17 cellular contexts compared by ENCODE assay signal in the genomic region with DNA sequence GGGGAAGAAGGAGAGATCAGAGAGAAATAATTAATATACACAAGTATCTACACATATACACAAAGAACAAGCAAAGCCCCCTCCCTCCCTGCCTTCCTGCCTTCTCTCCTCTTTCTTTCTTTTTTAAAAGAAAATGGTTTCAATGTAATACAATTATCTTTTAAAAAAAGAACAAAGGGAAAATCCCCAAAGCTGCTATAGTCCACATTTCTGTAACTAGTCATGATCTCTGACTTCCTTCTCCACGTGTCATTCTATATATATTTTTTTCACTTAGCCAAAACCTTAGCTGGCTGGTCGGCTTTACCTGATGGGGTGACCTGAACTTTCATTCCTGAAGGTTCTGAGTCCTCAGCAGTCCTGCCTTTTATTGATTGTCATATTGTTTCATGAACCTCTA. TPM values are rescaled to one million over a fixed set of nuclear protein-coding genes. Genes with fewer than 3 reads are reported as not detected.
A peak's percentile ranks its signal among the peaks of the same experiment; 100 is the strongest.
DNase-seq lines count a peak whose midpoint lies in the region; ATAC-seq and TF ChIP-seq lines count a peak whose summit lies in the region.
"Had no signal": no experiment of that assay in that cellular context is flagged by ENCODE, and none has a peak within 500 bp of the region (broad histone marks: within the 10 kb centered on the region; RNA-seq: fewer than 3 reads in every experiment).

No MANE protein-coding gene starts in this region.

- DNase-seq in Panc1 (ENCODE audit: low read depth, low spot score) (no peak), kidney tubule cell (ENCODE audit: low spot score) (peak; percentile 12), Kasumi-1 (lab: John Stamatoyannopoulos, UW) (no peak), NK-92 (lab: John Stamatoyannopoulos, UW; ENCODE audit: unreplicated experiment) (no peak), SJCRH30 (no peak)
- DNase-seq: activated CD8-positive, alpha-beta T cell treated with anti-CD3 and anti-CD28 coated beads, Interleukin-2, amount 10 ng/mL, durations not matched to agents 7 days and 5 days; Caco-2; immature natural killer cell; NCI-H524; stimulated activated CD4-positive, alpha-beta T cell treated with anti-CD3 and anti-CD28 coated beads, Interleukin-4, amount 100 ng/mL, for 1 hour; stimulated activated CD8-positive, alpha-beta memory T cell treated with anti-CD3 and anti-CD28 coated beads, Interleukin-4, amount 100 ng/mL, for 48 hours; SW 1271 had no signal

- no TSS peak for BruUV-seq in Panc1 (replicated peaks; lab: Mats Ljungman, UMichigan)

- intact Hi-C loops in Panc1 (cut with micrococcal nuclease; ENCODE audit: unreplicated experiment): no loop called here

- peaks cover 44% of the 10 kb centered on the region for H3K79me2 ChIP-seq in ACC112 (ENCODE audit: control insufficient read depth, insufficient read depth, low read length, unreplicated experiment)

- peak; percentile 52 for ATAC-seq in GM21447 (IDR thresholded peaks at IDR 0.05; ENCODE audit: unreplicated experiment)
- ATAC-seq in Panc1: no peak
- no peak for ATAC-seq in GM18502 (IDR thresholded peaks at IDR 0.05; ENCODE audit: poor library complexity, unreplicated experiment)
- ATAC-seq: activated CD8-positive, alpha-beta T cell treated with anti-CD3 and anti-CD28 coated beads, Interleukin-2, amount 10 ng/mL, durations not matched to agents 7 days and 5 days; HepG2 had no signal

- H3K27me3 ChIP-seq in ACC112 (ENCODE audit: insufficient read depth, low read length): no peaks in the 10 kb centered on the region
- no peaks in the 10 kb centered on the region for H3K27me3 ChIP-seq in Panc1 (ENCODE audit: control insufficient read depth, insufficient read depth, low read length)
- no peaks in the 10 kb centered on the region for H3K27me3 ChIP-seq in SJCRH30
- H3K27me3 ChIP-seq: tibial nerve had no signal

- H3K4me1 ChIP-seq in ACC112 (ENCODE audit: control insufficient read depth, insufficient read depth, low read length, unreplicated experiment): peaks cover 28% of the 10 kb centered on the region
- H3K4me1 ChIP-seq in Panc1 (ENCODE audit: control insufficient read depth, insufficient read depth, low read length): peaks cover 28% of the 10 kb centered on the region
- H3K4me1 ChIP-seq in SJCRH30: peaks cover 15% of the 10 kb centered on the region
- H3K4me1 ChIP-seq: Caco-2 had no signal

- in situ Hi-C loops in Panc1 (cut with HindIII; ENCODE audit: low pct_unique_long_range_greater_than_20kb, low sequenced_read_pairs): no loop called here

- peak overlapping the region; percentile 42; the same call in 1 of the 2 replicates for H3K27ac ChIP-seq in ACC112 (ENCODE audit: low read depth, low read length)
- H3K27ac ChIP-seq in Panc1 (ENCODE audit: low read length): peak overlapping the region; percentile 69
- H3K27ac ChIP-seq in SJCRH30: no peak overlapping the region
- H3K27ac ChIP-seq: tibial nerve had no signal

- CTCF ChIA-PET in Panc1 (lab: Charles Lee): no interaction called here

- H3K36me3 ChIP-seq in ACC112 (ENCODE audit: insufficient read depth, low read length): peaks cover 8% of the 10 kb centered on the region
- peaks cover under 1% of the 10 kb centered on the region; the same call in 1 of the 2 replicates for H3K36me3 ChIP-seq in Panc1 (ENCODE audit: control insufficient read depth, insufficient read depth, low read length)
- H3K36me3 ChIP-seq in SJCRH30: no peaks in the 10 kb centered on the region; the same call in 1 of the 2 replicates

- no peak overlapping the region for H2AFZ ChIP-seq in ACC112 (ENCODE audit: low read length, unreplicated experiment)

- TF ChIP-seq CTCF in Panc1 (IDR thresholded peaks at IDR 0.05): no peak

- H3K9me3 ChIP-seq in Panc1 (ENCODE audit: control insufficient read depth, insufficient read depth, low read depth, low read length): 0 out of 2 replicates have a peak, but pooled peaks cover 2% of the 10 kb centered on the region
- peaks cover 3% of the 10 kb centered on the region; the same call in 1 of the 2 replicates for H3K9me3 ChIP-seq in SJCRH30 (replicated peaks)
- H3K9me3 ChIP-seq: Caco-2, tibial nerve had no signal

- no peak overlapping the region for H3K4me3 ChIP-seq in ACC112 (ENCODE audit: low read depth, low read length)
- no peak overlapping the region for H3K4me3 ChIP-seq in Panc1 (ENCODE audit: low read depth in 2 of 2, low read length in 2 of 2)
- H3K4me3 ChIP-seq in SJCRH30: no peak overlapping the region
- H3K4me3 ChIP-seq: tibial nerve had no signal

- POLR2A ChIA-PET in Panc1 (lab: Charles Lee): no interaction called here

RNA-seq across cellular contexts. Expression of a gene that starts 44.3 kb away (rescaled TPM):
- total RNA-seq in Panc1 (2021; ENCODE audit: unreplicated experiment): 121 TPM
- 60.5 TPM for polyA plus RNA-seq in Panc1 (2012; ENCODE audit: insufficient read length)
- 30.9 and 34.7 TPM in 2 replicates for total RNA-seq in SJCRH30 (2014; rRNA removed; shearing (Covaris generic))
